8 cellular contexts compared by ENCODE assay signal in genomic region chr1:11731719-11732283, GRCh38. TPM values are rescaled to one million over a fixed set of nuclear protein-coding genes. Genes with fewer than 3 reads are reported as not detected.
DNase-seq lines count a peak whose midpoint lies in the region; ATAC-seq and TF ChIP-seq lines count a peak whose summit lies in the region.

No MANE protein-coding gene starts in this region.

- intact Hi-C loops in sciatic nerve (cut with DNase I) = loop anchor here (10.0 kb wide), 1 partner anchor 53 kb away; no protein-coding TSS in a partner anchor

- ATAC-seq in sciatic nerve (peak; percentile 80), HG03196 (IDR thresholded peaks at IDR 0.05; ENCODE audit: unreplicated experiment) (no peak), HG03039 (IDR thresholded peaks at IDR 0.05; ENCODE audit: unreplicated experiment) (no peak)

- DNase-seq in CD8-positive, alpha-beta memory T cell = peak in 1 of 5 donors; percentile 38
- peak; percentile 69 for DNase-seq in NCI-H2029 (lab: John Stamatoyannopoulos, UW)
- peak; percentile 79 for DNase-seq in iPS-NIHi7 (ENCODE audit: extremely low spot score)
- DNase-seq in sciatic nerve (ENCODE audit: low spot score) = peak; percentile 81
- DNase-seq in GM13976 (ENCODE audit: low spot score) = no peak

- peaks cover 51% of the 10 kb centered on the region for H3K4me1 ChIP-seq in CD8-positive, alpha-beta memory T cell (ENCODE audit: insufficient read depth, low read length)

- no peaks in the 10 kb centered on the region for H3K27me3 ChIP-seq in CD8-positive, alpha-beta memory T cell (ENCODE audit: insufficient read depth, low read length, poor library complexity, severe bottlenecking)

- TF ChIP-seq CTCF in brain (conservative IDR thresholded peaks at IDR 0.05) (no peak), GM13976 (IDR thresholded peaks at IDR 0.05; ENCODE audit: borderline replicate concordance, control extremely low read depth, extremely low read depth, insufficient read depth, missing control alignments) (no peak)

- CTCF ChIA-PET in CD8-positive, alpha-beta memory T cell (lab: Charles Lee) = interaction anchor here (1.0 to 1.8 kb wide), 4 partner anchors 8 to 81 kb away, joined by 3 to 7 read pairs (median 4); partner anchors contain the start of gene FBXO6

- peaks cover 0 to 3% (median 0%) of the 10 kb centered on the region in 3 donors for H3K36me3 Mint-ChIP-seq in CD8-positive, alpha-beta memory T cell
- H3K36me3 Mint-ChIP-seq in brain = no peaks in the 10 kb centered on the region

- peak overlapping the region; percentile 37 for H3K4me3 ChIP-seq in CD8-positive, alpha-beta memory T cell (ENCODE audit: low read length)

- in situ Hi-C loops in GM13976 (cut with MboI; ENCODE audit: low sequenced_read_pairs, unreplicated experiment) = no loop called here

- no peaks in the 10 kb centered on the region for H3K9me3 ChIP-seq in CD8-positive, alpha-beta memory T cell (ENCODE audit: low read length)

- H3K27ac ChIP-seq in CD8-positive, alpha-beta memory T cell (ENCODE audit: low read depth, low read length) = no peak overlapping the region

- no peaks in the 10 kb centered on the region for H3K9me3 Mint-ChIP-seq in CD8-positive, alpha-beta memory T cell
- no peaks in the 10 kb centered on the region for H3K9me3 Mint-ChIP-seq in brain

- H3K4me1 Mint-ChIP-seq in CD8-positive, alpha-beta memory T cell = peaks cover 36 to 56% (median 38%) of the 10 kb centered on the region in 3 donors
- H3K4me1 Mint-ChIP-seq in brain = peaks cover 43% of the 10 kb centered on the region

- H3K4me3 Mint-ChIP-seq in CD8-positive, alpha-beta memory T cell = peak overlapping the region; percentile 48 to 87 (median 81)
- peak overlapping the region; percentile 74 to 80 (median 78) for H3K4me3 Mint-ChIP-seq in brain

- H3K27ac Mint-ChIP-seq in CD8-positive, alpha-beta memory T cell = peak overlapping the region in 6 of 8 donors; percentile 45 to 86 (median 72)
- H3K27ac Mint-ChIP-seq in brain = peak overlapping the region; percentile 90 to 95 (median 94)

- POLR2A ChIA-PET in CD8-positive, alpha-beta memory T cell (lab: Charles Lee) = interaction anchor here (0.7 to 1.5 kb wide), 2 partner anchors 67 to 593 kb away, joined by 3 to 8 read pairs; partner anchors contain the start of gene FBXO6

- no peaks in the 10 kb centered on the region for H3K36me3 ChIP-seq in CD8-positive, alpha-beta memory T cell (ENCODE audit: insufficient read depth, low read length)

- H3K27me3 Mint-ChIP-seq in CD8-positive, alpha-beta memory T cell = no peaks in the 10 kb centered on the region
- no peaks in the 10 kb centered on the region for H3K27me3 Mint-ChIP-seq in brain

RNA-seq across cellular contexts. Expression of gene AGTRAP, which starts 4.1 kb away (rescaled TPM):
- total RNA-seq in CD8-positive, alpha-beta memory T cell = 10 to 100 TPM in 1 of 2 experiments, 1 to 10 TPM in 1; 9.7 to 10.6 TPM
- 103 TPM for polyA plus RNA-seq in CD8-positive, alpha-beta memory T cell
- polyA plus RNA-seq in brain (ENCODE audit: insufficient read depth, low read depth, low replicate concordance) = 50.0 TPM
- total RNA-seq in sciatic nerve = 32.8 TPM

RNA-seq across cellular contexts. Expression of gene C1orf167, which starts 30.2 kb away (rescaled TPM):
- total RNA-seq in CD8-positive, alpha-beta memory T cell = not detected
- polyA plus RNA-seq in CD8-positive, alpha-beta memory T cell = 0.81 TPM
- polyA plus RNA-seq in brain (ENCODE audit: insufficient read depth, low read depth, low replicate concordance) = not detected
- 4.1 TPM for total RNA-seq in sciatic nerve

RNA-seq across cellular contexts. Expression of gene DRAXIN, which starts 40.3 kb away (rescaled TPM):
- total RNA-seq in CD8-positive, alpha-beta memory T cell = under 1 TPM; 0.09 to 0.11 TPM
- polyA plus RNA-seq in CD8-positive, alpha-beta memory T cell = 0.12 TPM
- 15.1 TPM for polyA plus RNA-seq in brain (ENCODE audit: insufficient read depth, low read depth, low replicate concordance)
- not detected for total RNA-seq in sciatic nerve

RNA-seq across cellular contexts. Expression of gene MAD2L2, which starts 50.9 kb away (rescaled TPM):
- total RNA-seq in CD8-positive, alpha-beta memory T cell = 10 to 100 TPM; 60.1 to 66.2 TPM
- polyA plus RNA-seq in CD8-positive, alpha-beta memory T cell = 57.2 TPM
- polyA plus RNA-seq in brain (ENCODE audit: insufficient read depth, low read depth, low replicate concordance) = 275 TPM
- 22.0 TPM for total RNA-seq in sciatic nerve
